In genomic region chr11:115967203-115967602, GRCh38 we compare ENCODE assay signal across 8 cellular contexts.
DNase-seq lines count a peak whose midpoint lies in the region; ATAC-seq and TF ChIP-seq lines count a peak whose summit lies in the region.
"Not testable (repeated sequence)": the region's sequence is repeated elsewhere in the genome, so short reads cannot be mapped to it uniquely, and the experiment has no call there.

No MANE protein-coding gene starts in this region.

- H3K4me1 ChIP-seq in GM23338 (ENCODE audit: insufficient read depth); iPS-15b (ENCODE audit: control insufficient read depth, insufficient read depth, low read length); mesendoderm (ENCODE audit: control insufficient read depth, low read depth, low read length): not testable (repeated sequence)

- H3K27me3 ChIP-seq in GM23338 (ENCODE audit: insufficient read depth) (peaks cover 27% of the 10 kb centered on the region), iPS-15b (ENCODE audit: control insufficient read depth, insufficient read depth, low read length) (peaks cover 65% of the 10 kb centered on the region)
- not testable (repeated sequence) for H3K27me3 ChIP-seq in mesendoderm (ENCODE audit: insufficient read depth, low read length, poor library complexity)

- not testable (repeated sequence) for H3K4ac ChIP-seq in mesendoderm (ENCODE audit: low read depth, low read length)

- ATAC-seq in GM23338, WTC11: not testable (repeated sequence)

- H3F3A ChIP-seq in GM23338 (replicated peaks; ENCODE audit: low read depth), result not testable (repeated sequence)

- not testable (repeated sequence) for H4K20me1 ChIP-seq in GM23338 (replicated peaks; ENCODE audit: insufficient read depth)

- peak overlapping the region; percentile 15 for H3K56ac ChIP-seq in mesendoderm (ENCODE audit: low read length)

- H2AK5ac ChIP-seq in mesendoderm (ENCODE audit: low read length), result not testable (repeated sequence)

- H2BK120ac ChIP-seq in mesendoderm (ENCODE audit: low read depth, low read length), result not testable (repeated sequence)

- peak overlapping the region; percentile 55 for H3K4me2 ChIP-seq in GM23338
- H3K4me2 ChIP-seq in mesendoderm (ENCODE audit: low read length), result not testable (repeated sequence)

- not testable (repeated sequence) for H3K18ac ChIP-seq in mesendoderm (ENCODE audit: low read length)

- H3K27ac Mint-ChIP-seq in GM23338, WTC11: not testable (repeated sequence)
- H3K27ac Mint-ChIP-seq in progenitor cell of endocrine pancreas, result peak overlapping the region; percentile 13

- H4K8ac ChIP-seq in mesendoderm (ENCODE audit: low read depth, low read length), result not testable (repeated sequence)

- not testable (repeated sequence) for TF ChIP-seq CTCF in GM23338 (conservative IDR thresholded peaks at IDR 0.05; ENCODE audit: low read depth in 2 of 2); WTC11 (IDR thresholded peaks at IDR 0.05); progenitor cell of endocrine pancreas (IDR thresholded peaks at IDR 0.05; ENCODE audit: unreplicated experiment)

- H2BK15ac ChIP-seq in mesendoderm (replicated peaks; ENCODE audit: low read depth), result not testable (repeated sequence)

- H3K9ac ChIP-seq in iPS-15b (ENCODE audit: low read depth, low read length); mesendoderm (ENCODE audit: low read length): not testable (repeated sequence)

- POLR2A ChIA-PET in WTC11 (lab: Charles Lee), result not testable (repeated sequence)

- WGBS in mesendoderm (ENCODE audit: extremely low coverage, insufficient coverage, low lambda C conversion rate), result no CpG with 5 or more reads among the region's 9 CpGs

- H4K5ac ChIP-seq in mesendoderm (ENCODE audit: low read length), result not testable (repeated sequence)

- H3K9me2 ChIP-seq in GM23338 (ENCODE audit: insufficient read depth), result not testable (repeated sequence)

- H3K4me3 ChIP-seq in GM23338 (peak overlapping the region; percentile 38; the same call in 1 of the 2 replicates), iPS-15b (ENCODE audit: low read depth, low read length) (peak overlapping the region; percentile 18)
- not testable (repeated sequence) for H3K4me3 ChIP-seq in mesendoderm (ENCODE audit: low read length)

- not testable (repeated sequence) for H3K4me3 Mint-ChIP-seq in GM23338
- H3K4me3 Mint-ChIP-seq in WTC11, result peak overlapping the region; percentile 55
- peak overlapping the region; percentile 50 for H3K4me3 Mint-ChIP-seq in progenitor cell of endocrine pancreas (ENCODE audit: low read depth)

- not testable (repeated sequence) for H3K27ac ChIP-seq in GM23338 (ENCODE audit: low read depth); mesendoderm (ENCODE audit: low read depth, low read length)

- CTCF ChIA-PET in WTC11 (lab: Charles Lee), result interaction anchor here (1.2 kb wide), 1 partner anchor 632 kb away, joined by 4 read pairs; no protein-coding TSS in a partner anchor

- H2AFZ ChIP-seq in GM23338, result not testable (repeated sequence)

- H3K23ac ChIP-seq in mesendoderm (ENCODE audit: low read length), result not testable (repeated sequence)

- not testable (repeated sequence) for H3K79me1 ChIP-seq in mesendoderm (ENCODE audit: low read length)

- H3K36me3 ChIP-seq in GM23338 (ENCODE audit: insufficient read depth); iPS-15b (ENCODE audit: control insufficient read depth, insufficient read depth, low read length); mesendoderm (ENCODE audit: control insufficient read depth, insufficient read depth, low read length): not testable (repeated sequence)

- peaks cover 15% of the 10 kb centered on the region; the same call in 2 of the 3 replicates for H3K9me3 Mint-ChIP-seq in GM23338
- not testable (repeated sequence) for H3K9me3 Mint-ChIP-seq in WTC11
- H3K9me3 Mint-ChIP-seq in progenitor cell of endocrine pancreas (ENCODE audit: low read depth), result peaks cover 18% of the 10 kb centered on the region

- not testable (repeated sequence) for H3K27me3 Mint-ChIP-seq in GM23338 (ENCODE audit: insufficient read depth, low read depth, poor library complexity); progenitor cell of endocrine pancreas
- H3K27me3 Mint-ChIP-seq in WTC11 (ENCODE audit: low read depth), result peaks cover 98% of the 10 kb centered on the region

- not testable (repeated sequence) for H3K9me3 ChIP-seq in iPS-15b (ENCODE audit: control insufficient read depth, insufficient read depth, low read length)

- H3K79me2 ChIP-seq in GM23338 (replicated peaks; ENCODE audit: insufficient read depth); mesendoderm (ENCODE audit: control insufficient read depth, insufficient read depth, low read length): not testable (repeated sequence)

- H3K36me3 Mint-ChIP-seq in GM23338 (ENCODE audit: low read depth); WTC11; progenitor cell of endocrine pancreas (ENCODE audit: insufficient read depth): not testable (repeated sequence)

- H2BK5ac ChIP-seq in mesendoderm (ENCODE audit: low read length), result not testable (repeated sequence)

- DNase-seq in COLO668 (lab: John Stamatoyannopoulos, UW; ENCODE audit: unreplicated experiment) (peak; percentile 67), GM23338 (ENCODE audit: low spot score) (peak; percentile 33), NCI-H1417 (lab: John Stamatoyannopoulos, UW) (peak in 2 of 3 experiments; percentile 15 to 24), NCI-H69 (lab: John Stamatoyannopoulos, UW) (peak; percentile 28), WTC11 (ENCODE audit: low spot score) (peak; percentile 70), mesendoderm (peak; percentile 59), progenitor cell of endocrine pancreas (ENCODE audit: low spot score, unreplicated experiment) (peak; percentile 41)

- not testable (repeated sequence) for H3K4me1 Mint-ChIP-seq in GM23338
- H3K4me1 Mint-ChIP-seq in WTC11 (peaks cover 20% of the 10 kb centered on the region), progenitor cell of endocrine pancreas (ENCODE audit: low read depth) (peaks cover 29% of the 10 kb centered on the region)

TF ChIP-seq in WTC11, 78 proteins besides CTCF, POLR2A, EP300 and RAD21:
- TF ChIP-seq FOXK1 (CRISPR knock-in tag; IDR thresholded peaks at IDR 0.05), result peak; percentile 57; the same call in 1 of the 2 replicates

Comparison
In these comparisons a context has a peak if more than half of its experiments do, and no peak if none do; other contexts are left out.
1. DNase-seq: peak in every context shown above with its lines; median percentile 70 in WTC11; 67 in COLO668; 59 in mesendoderm; 41 in progenitor cell of endocrine pancreas; 33 in GM23338; 28 in NCI-H69; 20 in NCI-H1417.